In genomic region chr11:6233984-6234313, GRCh38 we compare ENCODE assay signal across 1 cellular context.
TF ChIP-seq lines count a peak whose summit lies in the region.

No MANE protein-coding gene starts in this region.

TF ChIP-seq in H1, 55 proteins besides CTCF, POLR2A, EP300 and RAD21:
- TF ChIP-seq MAFK (IDR thresholded peaks at IDR 0.05; ENCODE audit: low read depth, low read length) (no peak), YY1 (IDR thresholded peaks at IDR 0.05; ENCODE audit: low read depth, low read length) (no peak), CBX5 (IDR thresholded peaks at IDR 0.05; ENCODE audit: low read depth, low read length) (no peak), EGR1 (IDR thresholded peaks at IDR 0.05; ENCODE audit: borderline replicate concordance, low read depth, low read length) (no peak), HDAC2 (IDR thresholded peaks at IDR 0.05; ENCODE audit: borderline replicate concordance in 1 of 2, low read depth in 2 of 2, low read length in 2 of 2) (no peak), CEBPB (IDR thresholded peaks at IDR 0.05; ENCODE audit: low read depth, low read length) (no peak)
- TF ChIP-seq, protein P1, sequence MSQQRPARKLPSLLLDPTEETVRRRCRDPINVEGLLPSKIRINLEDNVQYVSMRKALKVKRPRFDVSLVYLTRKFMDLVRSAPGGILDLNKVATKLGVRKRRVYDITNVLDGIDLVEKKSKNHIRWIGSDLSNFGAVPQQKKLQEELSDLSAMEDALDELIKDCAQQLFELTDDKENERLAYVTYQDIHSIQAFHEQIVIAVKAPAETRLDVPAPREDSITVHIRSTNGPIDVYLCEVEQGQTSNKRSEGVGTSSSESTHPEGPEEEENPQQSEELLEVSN (IDR thresholded peaks at IDR 0.05), result peak; percentile 63
